8 cellular contexts compared by ENCODE assay signal in the genomic region with DNA sequence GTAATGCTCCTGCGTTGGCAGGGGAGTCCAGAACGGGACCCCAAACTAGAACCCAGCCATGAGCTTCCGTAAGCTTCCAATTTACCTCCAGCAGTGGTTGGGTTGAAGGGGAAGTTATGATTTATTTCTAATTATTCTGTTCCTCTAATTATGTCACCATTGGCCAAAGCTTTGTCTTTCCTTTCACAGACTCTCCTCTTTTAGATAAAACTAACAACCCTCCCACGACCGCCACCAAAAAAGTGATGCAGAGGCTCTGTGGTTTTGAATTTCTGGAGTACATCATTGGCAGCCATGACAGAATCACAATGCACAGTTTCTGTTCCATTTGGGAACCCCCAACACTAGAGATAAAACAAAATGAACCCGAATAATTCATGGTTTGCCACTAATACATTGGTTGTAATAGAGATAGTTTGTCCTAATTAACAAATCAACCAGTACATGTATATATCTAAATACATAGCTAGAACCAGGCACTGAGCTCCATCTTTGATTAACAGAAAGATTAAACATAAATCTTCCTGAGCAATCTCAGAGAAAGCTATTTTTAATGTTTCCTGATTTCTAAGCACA.
DNase-seq lines count a peak whose midpoint lies in the region; ATAC-seq, FAIRE-seq and TF ChIP-seq lines count a peak whose summit lies in the region.

No MANE protein-coding gene starts in this region.

- H3K9me3 ChIP-seq in IMR-90 (ENCODE audit: control insufficient read depth, insufficient read depth, low read length) (no peaks in the 10 kb centered on the region), iPS-15b (ENCODE audit: control insufficient read depth, insufficient read depth, low read length) (no peaks in the 10 kb centered on the region)

- H2BK5ac ChIP-seq in IMR-90 (ENCODE audit: low read depth, low read length, poor library complexity, severe bottlenecking): peak overlapping the region; percentile 94

- H2AK9ac ChIP-seq in IMR-90 (replicated peaks; ENCODE audit: low read depth, low read length, poor library complexity): peak overlapping the region; percentile 92

- H3K4me3 ChIP-seq in IMR-90 (ENCODE audit: insufficient read depth, low read depth, low read length): peak overlapping the region; percentile 48
- peak overlapping the region; percentile 63 for H3K4me3 ChIP-seq in iPS-15b (ENCODE audit: low read depth, low read length)

- H2AK5ac ChIP-seq in IMR-90 (ENCODE audit: low read depth, low read length): peak overlapping the region; percentile 92

- peaks cover 23% of the 10 kb centered on the region for H4K20me1 ChIP-seq in IMR-90 (ENCODE audit: insufficient read depth, low read length)

- peak overlapping the region; percentile 98 for H3K4ac ChIP-seq in IMR-90 (ENCODE audit: low read depth, low read length)

- H4K91ac ChIP-seq in IMR-90 (ENCODE audit: insufficient read depth, low read depth, low read length): peak overlapping the region; percentile 94

- H3K9ac ChIP-seq in IMR-90 (ENCODE audit: low read depth, low read length) (peak overlapping the region; percentile 91), iPS-15b (ENCODE audit: low read depth, low read length) (no peak overlapping the region)

- TSS peak; percentile 94 for BruUV-seq in IMR-90 (replicated peaks; lab: Mats Ljungman, UMichigan)

- no peak for TF ChIP-seq CTCF in C4-2B (conservative IDR thresholded peaks at IDR 0.05)
- no peak for TF ChIP-seq CTCF in IMR-90 (conservative IDR thresholded peaks at IDR 0.05; ENCODE audit: low read depth, low read length)

- dilution Hi-C loops in IMR-90 (cut with HindIII; ENCODE audit: low sequenced_read_pairs, unreplicated experiment): no loop called here

- peak overlapping the region; percentile 98 for H3K18ac ChIP-seq in IMR-90 (ENCODE audit: low read depth, low read length)

- H4K8ac ChIP-seq in IMR-90 (ENCODE audit: low read depth in 2 of 2, low read length in 2 of 2): peak overlapping the region; percentile 68 to 95

- H3K27me3 ChIP-seq in IMR-90 (ENCODE audit: control insufficient read depth, insufficient read depth, low read length) (no peaks in the 10 kb centered on the region), iPS-15b (ENCODE audit: control insufficient read depth, insufficient read depth, low read length) (peaks cover 61% of the 10 kb centered on the region)

- H3K27ac ChIP-seq in C4-2B: peak overlapping the region; percentile 38
- H3K27ac ChIP-seq in IMR-90 (ENCODE audit: insufficient read depth, low read length): peak overlapping the region; percentile 98

- peak overlapping the region; percentile 97 for H3K14ac ChIP-seq in IMR-90 (replicated peaks; ENCODE audit: low read depth, low read length)

- in situ Hi-C loops in IMR-90 (cut with MboI; ENCODE audit: low sequenced_read_pairs): loop anchor here (25.0 kb wide), 1 partner anchor 486 kb away; no protein-coding TSS in a partner anchor

- peaks cover 0 to 17% of the 10 kb centered on the region in 2 experiments; a peak in 2 of 4 replicates for H3K79me1 ChIP-seq in IMR-90 (ENCODE audit: low read depth in 1 of 2, low read length in 2 of 2)

- H2BK15ac ChIP-seq in IMR-90 (ENCODE audit: low read depth, low read length): peak overlapping the region; percentile 96

- DNase-seq in IMR-90: no peak
- peak; percentile 62 for DNase-seq in activated T-helper 9 cell treated with anti-CD3 and anti-CD28 coated beads, Interleukin-2, amount 50 U/mL, for 16 hours (ENCODE audit: low read depth)
- peak in 2 of 3 donors; percentile 58 to 66 for DNase-seq in stimulated activated CD4-positive, alpha-beta T cell treated with anti-CD3 and anti-CD28 coated beads, TNF-alpha, amount 100 ng/mL, for 48 hours (ENCODE audit: low read depth in 3 of 3)
- no peak for DNase-seq in GM12892 (ENCODE audit: insufficient read length)
- no peak for DNase-seq in RCC 7860 (ENCODE audit: low spot score)
- no peak for DNase-seq in left colon

- peak overlapping the region; percentile 90 for H3K4me2 ChIP-seq in IMR-90 (ENCODE audit: low read depth, low read length)

- H3K4me1 ChIP-seq in IMR-90 (ENCODE audit: control insufficient read depth, insufficient read depth, low read length) (peaks cover 24% of the 10 kb centered on the region), iPS-15b (ENCODE audit: control insufficient read depth, insufficient read depth, low read length) (peaks cover 4% of the 10 kb centered on the region)

- peak overlapping the region; percentile 81 for H2AFZ ChIP-seq in IMR-90 (replicated peaks; ENCODE audit: low read length, poor library complexity)

- ATAC-seq in IMR-90 (ENCODE audit: low read depth) (no peak), left colon (no peak)

- FAIRE-seq in GM12892 (lab: Jason Lieb, UNC): no peak
- no peak for FAIRE-seq in RCC 7860 (lab: Jason Lieb, UNC)

- H3K36me3 ChIP-seq in IMR-90 (ENCODE audit: control insufficient read depth, insufficient read depth, low read length) (no peaks in the 10 kb centered on the region), iPS-15b (ENCODE audit: control insufficient read depth, insufficient read depth, low read length) (no peaks in the 10 kb centered on the region)

- intact Hi-C loops in IMR-90 (cut with micrococcal nuclease): loop anchor here (1.0 to 10.0 kb wide), 5 partner anchors 26 to 312 kb away; no protein-coding TSS in a partner anchor
- intact Hi-C loops in left colon (cut with DNase I, micrococcal nuclease): no loop called here

- peak overlapping the region; percentile 99 for H3K56ac ChIP-seq in IMR-90 (ENCODE audit: extremely low read depth, insufficient read depth, low read length)

- no CpG with 5 or more reads among the region's 6 CpGs for WGBS in IMR-90 (ENCODE audit: extremely low coverage in 2 of 2, insufficient read length in 1 of 2), 2 experiments

- H4K5ac ChIP-seq in IMR-90 (ENCODE audit: low read depth, low read length): peak overlapping the region; percentile 91

- peak overlapping the region; percentile 96 for H2BK20ac ChIP-seq in IMR-90 (ENCODE audit: low read depth, low read length)

- H2BK120ac ChIP-seq in IMR-90 (ENCODE audit: low read depth, low read length): peak overlapping the region; percentile 96

- no peak for TF ChIP-seq RAD21 in IMR-90 (IDR thresholded peaks at IDR 0.05; ENCODE audit: low read length)

- peak overlapping the region; percentile 99 for H3K23ac ChIP-seq in IMR-90 (ENCODE audit: low read depth, low read length)

- peak; percentile 18 for TF ChIP-seq POLR2A in IMR-90 (IDR thresholded peaks at IDR 0.05; ENCODE audit: low read depth, low read length)
- TF ChIP-seq POLR2A in GM12892 (IDR thresholded peaks at IDR 0.05; ENCODE audit: low read depth, low read length): no peak

- POLR2A ChIA-PET in IMR-90 (lab: Charles Lee; ENCODE audit: unreplicated experiment): interaction anchor here (0.6 kb wide), 1 partner anchor 58 kb away, joined by 4 read pairs; no protein-coding TSS in a partner anchor

- CTCF ChIA-PET in IMR-90 (lab: Yijun Ruan, JAX): interaction anchor here (0.6 to 1.5 kb wide), 2 partner anchors 23 to 308 kb away, joined by 3 read pairs; no protein-coding TSS in a partner anchor

- peaks cover 3% of the 10 kb centered on the region for H3K9me1 ChIP-seq in IMR-90 (ENCODE audit: insufficient read depth, low read length)

TF ChIP-seq in IMR-90, 13 proteins besides CTCF, POLR2A, EP300 and RAD21:
- no peak for TF ChIP-seq MAFK (IDR thresholded peaks at IDR 0.05; ENCODE audit: low read depth, low read length)
- no peak for TF ChIP-seq BHLHE40 (IDR thresholded peaks at IDR 0.05; ENCODE audit: low read depth, low read length)
- TF ChIP-seq MXI1 (IDR thresholded peaks at IDR 0.05; ENCODE audit: borderline replicate concordance, low read depth, low read length): no peak
- TF ChIP-seq RFX5 (IDR thresholded peaks at IDR 0.05; ENCODE audit: low read depth, low read length): no peak
- no peak for TF ChIP-seq USF2 (IDR thresholded peaks at IDR 0.05; ENCODE audit: low read depth, low read length)

Comparison
In these comparisons a context has a peak if more than half of its experiments do, and no peak if none do; other contexts are left out.
1. DNase-seq: peak in activated T-helper 9 cell treated with anti-CD3 and anti-CD28 coated beads, Interleukin-2, amount 50 U/mL, for 16 hours (single experiment) and stimulated activated CD4-positive, alpha-beta T cell treated with anti-CD3 and anti-CD28 coated beads, TNF-alpha, amount 100 ng/mL, for 48 hours (2 of 3); none in IMR-90 (single experiment), GM12892 (single experiment), RCC 7860 (single experiment) and left colon (0 of 2).